ENCODE assay signal across 22 cellular contexts in the genomic region with DNA sequence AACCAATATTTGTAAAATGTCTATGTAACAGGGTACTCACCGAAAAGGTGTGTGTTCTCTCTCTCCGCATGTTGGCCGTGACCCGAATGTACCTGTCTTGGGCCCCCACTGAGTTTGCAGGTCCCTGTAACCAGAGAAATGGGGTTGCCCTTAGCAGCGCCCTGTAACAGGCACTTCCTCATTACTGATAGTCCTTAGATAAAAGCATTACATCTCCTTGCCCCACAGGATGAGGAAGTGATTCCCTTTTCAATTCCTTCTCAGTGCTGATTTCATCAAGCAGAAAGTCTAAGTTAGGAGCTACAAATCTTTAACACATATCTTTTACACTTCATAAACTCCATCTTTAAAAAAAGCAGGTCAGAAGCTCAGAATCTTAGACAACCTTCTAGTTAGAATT. TPM values are rescaled to one million over a fixed set of nuclear protein-coding genes. Genes with fewer than 3 reads are reported as not detected.
DNase-seq lines count a peak whose midpoint lies in the region; ATAC-seq and TF ChIP-seq lines count a peak whose summit lies in the region.
"Had no signal": no experiment of that assay in that cellular context is flagged by ENCODE, and none has a peak within 500 bp of the region (broad histone marks: within the 10 kb centered on the region; RNA-seq: fewer than 3 reads in every experiment).

No MANE protein-coding gene starts in this region.

- H3K27me3 ChIP-seq in Karpas-422 (ENCODE audit: low read length), result no peaks in the 10 kb centered on the region
- H3K27me3 ChIP-seq in left lung, result no peaks in the 10 kb centered on the region
- H3K27me3 ChIP-seq: brain microvascular endothelial cell, gastrocnemius medialis had no signal

- intact Hi-C loops in left lung (cut with DNase I), result no loop called here

- no peaks in the 10 kb centered on the region for H3K9me2 ChIP-seq in Karpas-422 (replicated peaks; ENCODE audit: insufficient read depth, low read length)

- H3K4me1 ChIP-seq in Karpas-422 (ENCODE audit: low read length) (peaks cover 12% of the 10 kb centered on the region), left lung (peaks cover 0 to 8% of the 10 kb centered on the region in 2 donors)
- H3K4me1 ChIP-seq: gastrocnemius medialis, parathyroid adenoma had no signal

- TF ChIP-seq POLR2A in erythroblast (IDR thresholded peaks at IDR 0.05; ENCODE audit: low read length), result no peak

- ATAC-seq in left lung, result peak; percentile 36
- ATAC-seq: gastrocnemius medialis had no signal

- TF ChIP-seq CTCF in left lung (IDR thresholded peaks at IDR 0.05), result no peak

- H3K9me3 ChIP-seq in Karpas-422 (ENCODE audit: low read length), result no peaks in the 10 kb centered on the region
- no peaks in the 10 kb centered on the region for H3K9me3 ChIP-seq in left lung
- H3K9me3 ChIP-seq: gastrocnemius medialis had no signal

- H3K9ac ChIP-seq in Karpas-422 (ENCODE audit: low read length), result no peak overlapping the region
- H3K9ac ChIP-seq: parathyroid adenoma had no signal

- no peak overlapping the region for H2AFZ ChIP-seq in Karpas-422 (ENCODE audit: low read length)
- H2AFZ ChIP-seq: parathyroid adenoma had no signal

- H4K20me1 ChIP-seq in Karpas-422 (ENCODE audit: insufficient read depth, low read depth, low read length), result no peaks in the 10 kb centered on the region

- DNase-seq in Ammon's horn (ENCODE audit: low spot score) (peak; percentile 40), Karpas-422 (peak; percentile 58), OCI-M1 (lab: John Stamatoyannopoulos, UW) (peak; percentile 60), left lung (no peak), erythroblast (lab: John Stamatoyannopoulos, UW) (no peak), G401 (ENCODE audit: low spot score) (no peak), EL (no peak), NCI-H226 (no peak)
- DNase-seq: activated CD4-positive, alpha-beta memory T cell treated with anti-CD3 and anti-CD28 coated beads for 36 hours; activated CD4-positive, CD25-positive, alpha-beta regulatory T cell; activated gamma-delta T cell; brain microvascular endothelial cell; effector CD8-positive, alpha-beta T cell; gastrocnemius medialis; GF-D8; H9; left cardiac atrium; NCI-H774 had no signal

- no peak overlapping the region for H3K4me2 ChIP-seq in Karpas-422 (ENCODE audit: low read depth, low read length, poor library complexity, severe bottlenecking)

- no peak overlapping the region for H3K4me3 ChIP-seq in Karpas-422 (ENCODE audit: low read length)
- H3K4me3 ChIP-seq in left lung, result no peak overlapping the region
- H3K4me3 ChIP-seq: gastrocnemius medialis had no signal

- no peaks in the 10 kb centered on the region for H3K36me3 ChIP-seq in Karpas-422 (ENCODE audit: insufficient read depth, low read length)
- no peaks in the 10 kb centered on the region for H3K36me3 ChIP-seq in left lung
- H3K36me3 ChIP-seq: brain microvascular endothelial cell, gastrocnemius medialis had no signal

- in situ Hi-C loops in G401 (cut with HindIII; ENCODE audit: low sequenced_read_pairs), result no loop called here

- H3K27ac ChIP-seq in Karpas-422 (ENCODE audit: low read length) (no peak overlapping the region), left lung (no peak overlapping the region)
- H3K27ac ChIP-seq: brain microvascular endothelial cell, C4-2B, gastrocnemius medialis, parathyroid adenoma had no signal

- H3K79me2 ChIP-seq in Karpas-422 (ENCODE audit: low read length), result no peaks in the 10 kb centered on the region
- H3K79me2 ChIP-seq: parathyroid adenoma had no signal

RNA-seq across cellular contexts. Expression of a gene that starts 15.2 kb away (rescaled TPM):
- not detected in 2 replicates for total RNA-seq in Karpas-422 (2014; rRNA removed; shearing (Covaris generic); ENCODE audit: low replicate concordance)
- not detected for total RNA-seq in left lung
- total RNA-seq in G401 (2014; rRNA removed; shearing (Covaris generic)), result not detected in 2 replicates
- total RNA-seq: activated CD4-positive, alpha-beta memory T cell treated with anti-CD3 and anti-CD28 coated beads for 36 hours; gastrocnemius medialis; H9; left cardiac atrium; MCF 10A; urinary bladder had no signal

Comparison
In these comparisons a context has a peak if more than half of its experiments do, and no peak if none do; other contexts are left out.
1. DNase-seq: peak in Ammon's horn (single experiment), Karpas-422 (single experiment) and OCI-M1 (single experiment); none in left lung (0 of 2), erythroblast (0 of 2), G401 (single experiment), EL (single experiment) and NCI-H226 (single experiment).